ENCODE assay signal across 1 cellular context in genomic region chr5:95646569-95647330, GRCh38.
TF ChIP-seq lines count a peak whose summit lies in the region.

Gene RFESD (plus strand): TSS chr5:95646777. CDS start chr5:95652272, 5,495 bp downstream.

TF ChIP-seq in HepG2, 621 proteins besides CTCF, POLR2A, EP300 and RAD21 (continued from another document and continues in another):
- TF ChIP-seq ZNF317 (CRISPR knock-in tag; IDR thresholded peaks at IDR 0.05) (peak; percentile 37; the same call in 1 of the 2 replicates), BCL6 (CRISPR knock-in tag; IDR thresholded peaks at IDR 0.05) (peak; percentile 57), SNAI1 (CRISPR knock-in tag; IDR thresholded peaks at IDR 0.05; ENCODE audit: borderline replicate concordance) (0 out of 2 replicates have a peak, but pooled peaks have one; percentile 36), ZNF451 (CRISPR knock-in tag; IDR thresholded peaks at IDR 0.05) (peak; percentile 57; the same call in 1 of the 2 replicates), SRF (IDR thresholded peaks at IDR 0.05; ENCODE audit: low read depth, low read length) (no peak), GATAD2A (CRISPR knock-in tag; IDR thresholded peaks at IDR 0.05) (peak; percentile 45), ZNF18 (CRISPR knock-in tag; IDR thresholded peaks at IDR 0.05; ENCODE audit: insufficient replicate concordance) (peak; percentile 84), ZNF33B (CRISPR knock-in tag; IDR thresholded peaks at IDR 0.05) (no peak; the same call in 1 of the 2 replicates), KMT2A (CRISPR knock-in tag; IDR thresholded peaks at IDR 0.05) (peak; percentile 78; the same call in 1 of the 2 replicates), KLF11 (CRISPR knock-in tag; IDR thresholded peaks at IDR 0.05) (0 out of 2 replicates have a peak, but pooled peaks have one; percentile 83), KLF15 (CRISPR knock-in tag; IDR thresholded peaks at IDR 0.05; ENCODE audit: borderline replicate concordance) (peak; percentile 13; the same call in 1 of the 2 replicates), SP140L (CRISPR knock-in tag; IDR thresholded peaks at IDR 0.05; ENCODE audit: borderline replicate concordance) (0 out of 2 replicates have a peak, but pooled peaks have one; percentile 26), PHF20 (CRISPR knock-in tag; IDR thresholded peaks at IDR 0.05) (peak; percentile 73), RARG (CRISPR knock-in tag; IDR thresholded peaks at IDR 0.05; ENCODE audit: low read depth) (no peak), HMGA1 (CRISPR knock-in tag; conservative IDR thresholded peaks at IDR 0.05) (no peak), ZFY (CRISPR knock-in tag; IDR thresholded peaks at IDR 0.05) (peak; percentile 86), ZMYM2 (CRISPR knock-in tag; IDR thresholded peaks at IDR 0.05) (0 out of 2 replicates have a peak, but pooled peaks have one; percentile 55), ARNT2 (CRISPR knock-in tag; IDR thresholded peaks at IDR 0.05; ENCODE audit: low read depth) (peak; percentile 40; the same call in 1 of the 2 replicates), XBP1 (CRISPR knock-in tag; IDR thresholded peaks at IDR 0.05) (0 out of 2 replicates have a peak, but pooled peaks have one; percentile 14), HDAC1 (CRISPR knock-in tag; IDR thresholded peaks at IDR 0.05) (peak; percentile 85), ZNF329 (CRISPR knock-in tag; IDR thresholded peaks at IDR 0.05; ENCODE audit: low read depth) (peak; percentile 80), MED13 (CRISPR knock-in tag; IDR thresholded peaks at IDR 0.05) (0 out of 2 replicates have a peak, but pooled peaks have one; percentile 46), ZNF510 (CRISPR knock-in tag; IDR thresholded peaks at IDR 0.05; ENCODE audit: low read depth) (0 out of 2 replicates have a peak, but pooled peaks have one; percentile 30), ZNF446 (CRISPR knock-in tag; IDR thresholded peaks at IDR 0.05) (0 out of 2 replicates have a peak, but pooled peaks have one; percentile 34), ZNF75D (CRISPR knock-in tag; IDR thresholded peaks at IDR 0.05; ENCODE audit: borderline replicate concordance) (no peak), ZFP91 (CRISPR knock-in tag; IDR thresholded peaks at IDR 0.05; ENCODE audit: borderline replicate concordance) (peak; percentile 90), ZNF280B (CRISPR knock-in tag; IDR thresholded peaks at IDR 0.05; ENCODE audit: borderline replicate concordance) (peak; percentile 16; the same call in 1 of the 2 replicates), ZBTB38 (CRISPR knock-in tag; IDR thresholded peaks at IDR 0.05) (peak; percentile 63; the same call in 1 of the 2 replicates), ZNF160 (CRISPR knock-in tag; IDR thresholded peaks at IDR 0.05) (no peak), NFRKB (IDR thresholded peaks at IDR 0.05) (no peak), ELF3 (CRISPR knock-in tag; IDR thresholded peaks at IDR 0.05) (peak; percentile 92), NKX3-1 (CRISPR knock-in tag; IDR thresholded peaks at IDR 0.05) (peak; percentile 75), ZNF766 (CRISPR knock-in tag; IDR thresholded peaks at IDR 0.05; ENCODE audit: borderline replicate concordance) (peak; percentile 51; the same call in 1 of the 2 replicates), ELF4 (CRISPR knock-in tag; IDR thresholded peaks at IDR 0.05; ENCODE audit: borderline replicate concordance) (peak; percentile 28; the same call in 1 of the 2 replicates), SRSF4 (IDR thresholded peaks at IDR 0.05; ENCODE audit: low read depth, low read length, poor library complexity, severe bottlenecking) (no peak), CENPT (CRISPR knock-in tag; IDR thresholded peaks at IDR 0.05; ENCODE audit: low read depth) (0 out of 2 replicates have a peak, but pooled peaks have one; percentile 62), SMARCE1 (IDR thresholded peaks at IDR 0.05; ENCODE audit: borderline replicate concordance) (no peak), MEF2D (CRISPR knock-in tag; IDR thresholded peaks at IDR 0.05) (peak; percentile 82), RAD51 (IDR thresholded peaks at IDR 0.05; ENCODE audit: borderline replicate concordance) (peak; percentile 94), ZNF232 (CRISPR knock-in tag; IDR thresholded peaks at IDR 0.05; ENCODE audit: borderline replicate concordance) (peak; percentile 70; the same call in 1 of the 2 replicates), ZNF790 (CRISPR knock-in tag; IDR thresholded peaks at IDR 0.05; ENCODE audit: borderline replicate concordance) (peak; percentile 79; the same call in 1 of the 2 replicates), HNF4A (CRISPR knock-in tag; IDR thresholded peaks at IDR 0.05) (0 out of 2 replicates have a peak, but pooled peaks have one; percentile 24), PRMT3 (CRISPR knock-in tag; IDR thresholded peaks at IDR 0.05; ENCODE audit: borderline replicate concordance, low read depth) (peak; percentile 74), PHF5A (CRISPR knock-in tag; IDR thresholded peaks at IDR 0.05; ENCODE audit: low read depth, unreplicated experiment) (peak; percentile 72), ZNF598 (CRISPR knock-in tag; IDR thresholded peaks at IDR 0.05; ENCODE audit: borderline replicate concordance) (peak; percentile 88; the same call in 1 of the 2 replicates), HES4 (CRISPR knock-in tag; IDR thresholded peaks at IDR 0.05; ENCODE audit: borderline replicate concordance) (peak; percentile 75; the same call in 1 of the 2 replicates), SMAD3 (CRISPR knock-in tag; IDR thresholded peaks at IDR 0.05) (peak; percentile 25; the same call in 1 of the 2 replicates), PBX3 (CRISPR knock-in tag; IDR thresholded peaks at IDR 0.05; ENCODE audit: borderline replicate concordance) (0 out of 2 replicates have a peak, but pooled peaks have one; percentile 34), SOX6 (IDR thresholded peaks at IDR 0.05) (no peak), SOX6 (CRISPR knock-in tag; IDR thresholded peaks at IDR 0.05) (peak; percentile 85), ATF5 (CRISPR knock-in tag; IDR thresholded peaks at IDR 0.05; ENCODE audit: low read depth) (no peak; the same call in 1 of the 2 replicates), CBFB (CRISPR knock-in tag; IDR thresholded peaks at IDR 0.05) (peak; percentile 79; the same call in 1 of the 2 replicates), MAZ (IDR thresholded peaks at IDR 0.05; ENCODE audit: borderline replicate concordance, low read depth, low read length) (peak; percentile 68; the same call in 1 of the 2 replicates), MAZ (CRISPR knock-in tag; IDR thresholded peaks at IDR 0.05; ENCODE audit: low read depth) (peak; percentile 77; the same call in 1 of the 2 replicates), RELA (CRISPR knock-in tag; IDR thresholded peaks at IDR 0.05) (peak; percentile 74; the same call in 1 of the 2 replicates), RXRB (CRISPR knock-in tag; IDR thresholded peaks at IDR 0.05; ENCODE audit: borderline replicate concordance) (peak; percentile 75), ZNF747 (CRISPR knock-in tag; IDR thresholded peaks at IDR 0.05; ENCODE audit: borderline replicate concordance) (peak; percentile 89; the same call in 1 of the 2 replicates), MTF1 (CRISPR knock-in tag; IDR thresholded peaks at IDR 0.05) (no peak)
- TF ChIP-seq, protein P1, sequence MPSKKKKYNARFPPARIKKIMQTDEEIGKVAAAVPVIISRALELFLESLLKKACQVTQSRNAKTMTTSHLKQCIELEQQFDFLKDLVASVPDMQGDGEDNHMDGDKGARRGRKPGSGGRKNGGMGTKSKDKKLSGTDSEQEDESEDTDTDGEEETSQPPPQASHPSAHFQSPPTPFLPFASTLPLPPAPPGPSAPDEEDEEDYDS (CRISPR knock-in tag; IDR thresholded peaks at IDR 0.05) = peak; percentile 87
- TF ChIP-seq, protein P2, sequence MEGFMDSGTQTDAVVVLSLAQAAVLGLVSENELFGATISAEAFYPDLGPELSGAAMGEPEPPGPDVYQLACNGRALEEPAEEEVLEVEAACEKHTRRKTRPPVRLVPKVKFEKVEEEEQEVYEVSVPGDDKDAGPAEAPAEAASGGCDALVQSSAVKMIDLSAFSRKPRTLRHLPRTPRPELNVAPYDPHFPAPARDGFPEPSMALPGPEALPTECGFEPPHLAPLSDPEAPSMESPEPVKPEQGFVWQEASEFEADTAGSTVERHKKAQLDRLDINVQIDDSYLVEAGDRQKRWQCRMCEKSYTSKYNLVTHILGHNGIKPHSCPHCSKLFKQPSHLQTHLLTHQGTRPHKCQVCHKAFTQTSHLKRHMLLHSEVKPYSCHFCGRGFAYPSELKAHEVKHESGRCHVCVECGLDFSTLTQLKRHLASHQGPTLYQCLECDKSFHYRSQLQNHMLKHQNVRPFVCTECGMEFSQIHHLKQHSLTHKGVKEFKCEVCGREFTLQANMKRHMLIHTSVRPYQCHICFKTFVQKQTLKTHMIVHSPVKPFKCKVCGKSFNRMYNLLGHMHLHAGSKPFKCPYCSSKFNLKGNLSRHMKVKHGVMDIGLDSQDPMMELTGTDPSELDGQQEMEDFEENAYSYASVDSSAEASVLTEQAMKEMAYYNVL (CRISPR knock-in tag; IDR thresholded peaks at IDR 0.05; ENCODE audit: borderline replicate concordance) = no peak
- TF ChIP-seq, protein P3, sequence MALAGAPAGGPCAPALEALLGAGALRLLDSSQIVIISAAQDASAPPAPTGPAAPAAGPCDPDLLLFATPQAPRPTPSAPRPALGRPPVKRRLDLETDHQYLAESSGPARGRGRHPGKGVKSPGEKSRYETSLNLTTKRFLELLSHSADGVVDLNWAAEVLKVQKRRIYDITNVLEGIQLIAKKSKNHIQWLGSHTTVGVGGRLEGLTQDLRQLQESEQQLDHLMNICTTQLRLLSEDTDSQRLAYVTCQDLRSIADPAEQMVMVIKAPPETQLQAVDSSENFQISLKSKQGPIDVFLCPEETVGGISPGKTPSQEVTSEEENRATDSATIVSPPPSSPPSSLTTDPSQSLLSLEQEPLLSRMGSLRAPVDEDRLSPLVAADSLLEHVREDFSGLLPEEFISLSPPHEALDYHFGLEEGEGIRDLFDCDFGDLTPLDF (CRISPR knock-in tag; IDR thresholded peaks at IDR 0.05) = peak; percentile 94
- TF ChIP-seq, protein P4, sequence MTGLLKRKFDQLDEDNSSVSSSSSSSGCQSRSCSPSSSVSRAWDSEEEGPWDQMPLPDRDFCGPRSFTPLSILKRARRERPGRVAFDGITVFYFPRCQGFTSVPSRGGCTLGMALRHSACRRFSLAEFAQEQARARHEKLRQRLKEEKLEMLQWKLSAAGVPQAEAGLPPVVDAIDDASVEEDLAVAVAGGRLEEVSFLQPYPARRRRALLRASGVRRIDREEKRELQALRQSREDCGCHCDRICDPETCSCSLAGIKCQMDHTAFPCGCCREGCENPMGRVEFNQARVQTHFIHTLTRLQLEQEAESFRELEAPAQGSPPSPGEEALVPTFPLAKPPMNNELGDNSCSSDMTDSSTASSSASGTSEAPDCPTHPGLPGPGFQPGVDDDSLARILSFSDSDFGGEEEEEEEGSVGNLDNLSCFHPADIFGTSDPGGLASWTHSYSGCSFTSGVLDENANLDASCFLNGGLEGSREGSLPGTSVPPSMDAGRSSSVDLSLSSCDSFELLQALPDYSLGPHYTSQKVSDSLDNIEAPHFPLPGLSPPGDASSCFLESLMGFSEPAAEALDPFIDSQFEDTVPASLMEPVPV (CRISPR knock-in tag; IDR thresholded peaks at IDR 0.05) = peak; percentile 87; the same call in 1 of the 2 replicates
